In the genomic region with DNA sequence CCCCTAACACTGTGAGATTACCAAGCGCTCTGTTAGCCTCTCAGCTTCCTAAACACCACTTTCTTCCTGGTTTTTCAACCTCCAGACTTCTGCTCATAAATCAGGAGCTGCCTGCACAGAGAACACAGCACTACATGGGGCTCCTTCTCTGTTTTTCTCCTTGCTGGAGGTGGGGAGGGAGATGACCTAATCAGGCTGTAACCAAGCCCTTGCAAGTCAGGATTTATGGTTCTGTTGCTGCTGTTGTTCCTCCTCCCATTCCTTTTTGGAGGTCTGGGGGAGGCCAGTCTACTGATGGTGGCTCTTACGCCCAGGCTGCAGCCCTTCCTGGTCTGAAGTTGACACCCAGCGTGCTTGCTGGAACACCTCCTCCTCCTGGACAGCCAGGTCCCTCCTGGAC, we compare ENCODE assay signal across 16 cellular contexts.
"Had no signal": no experiment of that assay in that cellular context is flagged by ENCODE, and none has a peak within 500 bp of the region (broad histone marks: within the 10 kb centered on the region; RNA-seq: fewer than 3 reads in every experiment).

No MANE protein-coding gene starts in this region.

- H3K36me3 Mint-ChIP-seq: immature natural killer cell, mesothelial cell of epicardium had no signal

- H3K27ac Mint-ChIP-seq: immature natural killer cell, mesothelial cell of epicardium had no signal

- ATAC-seq: foreskin keratinocyte, gastroesophageal sphincter, heart left ventricle, left colon, left lung, left ventricle myocardium superior, lower lobe of right lung, mucosa of descending colon had no signal

- DNase-seq: dermis blood vessel endothelial cell; dorsolateral prefrontal cortex; effector CD4-positive, alpha-beta T cell; effector memory CD4-positive, alpha-beta T cell; foreskin keratinocyte; heart left ventricle; hypothalamus; immature natural killer cell; left colon; left lung; left ventricle myocardium superior; lower lobe of right lung; mesenchymal stem cell; mucosa of descending colon had no signal

- H3K4me1 Mint-ChIP-seq: immature natural killer cell, mesothelial cell of epicardium had no signal

- H3K4me3 Mint-ChIP-seq: immature natural killer cell, mesothelial cell of epicardium had no signal
